Comparison of ENCODE assay signal across 21 cellular contexts in the genomic region with DNA sequence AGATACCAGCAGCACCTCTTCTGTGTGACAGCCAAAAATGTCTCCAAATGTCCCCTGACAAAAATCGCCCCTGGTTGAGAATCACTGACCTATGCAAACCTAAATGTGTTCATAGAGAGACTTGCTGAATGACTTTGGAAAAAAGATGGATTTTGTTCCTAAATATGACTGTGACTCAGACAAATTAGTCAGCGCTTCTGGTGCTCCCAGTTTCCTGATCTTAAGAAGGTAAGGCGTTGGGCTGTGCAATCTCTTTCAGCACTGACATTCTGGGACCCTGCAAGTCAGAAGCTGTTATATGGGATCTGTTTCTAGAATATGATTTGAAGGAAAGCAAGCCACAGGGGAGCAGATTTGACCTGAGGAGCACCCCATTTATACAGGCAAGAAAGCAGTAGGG.
"Had no signal": no experiment of that assay in that cellular context is flagged by ENCODE, and none has a peak within 500 bp of the region (broad histone marks: within the 10 kb centered on the region; RNA-seq: fewer than 3 reads in every experiment).

No MANE protein-coding gene starts in this region.

- H3K9me3 ChIP-seq: prostate gland, right lobe of liver had no signal

- H3K27me3 ChIP-seq: right lobe of liver, spleen, transverse colon had no signal

- H3K4me3 ChIP-seq: mucosa of descending colon, prostate gland, right lobe of liver, spleen, transverse colon had no signal

- ATAC-seq: left lobe of liver; mucosa of descending colon; naive thymus-derived CD8-positive, alpha-beta T cell; right lobe of liver; stimulated activated memory B cell treated with anti-CD40 and anti-IgM and Interleukin-4, amounts not matched to agents 10 μg/mL and 1 μg/mL and 100 μg/mL, for 72 hours had no signal

- H3K36me3 ChIP-seq: prostate gland, right lobe of liver, spleen, transverse colon had no signal

- H3K27ac ChIP-seq: prostate gland, right lobe of liver, spleen, transverse colon had no signal

- DNase-seq: activated effector memory CD4-positive, alpha-beta T cell treated with Interleukin-2 at 50 U/mL for 16 hours; activated naive CD8-positive, alpha-beta T cell treated with anti-CD3 and anti-CD28 coated beads for 36 hours; activated T-cell treated with anti-CD3 and anti-CD28 coated beads, Interleukin-2, amount 50 U/mL, for 1 hour; aorta; cortex of kidney; effector memory CD4-positive, alpha-beta T cell; foreskin fibroblast; immature natural killer cell; mammary epithelial cell; mucosa of descending colon; naive thymus-derived CD8-positive, alpha-beta T cell; occipital lobe; right lobe of liver; spleen; stimulated activated CD4-positive, alpha-beta T cell treated with anti-CD3 and anti-CD28 coated beads, Interleukin-1b, Interleukin-23, amount 100 ng/mL, for 48 hours; substantia nigra; T-helper 2 cell; transverse colon had no signal

- H3K4me1 ChIP-seq: prostate gland, right lobe of liver, spleen, transverse colon had no signal
